In genomic region chr17:1298616-1299015, GRCh38 we compare ENCODE assay signal across 10 cellular contexts. TPM values are rescaled to one million over a fixed set of nuclear protein-coding genes. Genes with fewer than 3 reads are reported as not detected.
A peak's percentile ranks its signal among the peaks of the same experiment; 100 is the strongest.
DNase-seq lines count a peak whose midpoint lies in the region; ATAC-seq and TF ChIP-seq lines count a peak whose summit lies in the region.
"Had no signal": no experiment of that assay in that cellular context is flagged by ENCODE, and none has a peak within 500 bp of the region (broad histone marks: within the 10 kb centered on the region; RNA-seq: fewer than 3 reads in every experiment).

No MANE protein-coding gene starts in this region.

- intact Hi-C loops in left lung (cut with DNase I) (no loop called here), gastrocnemius medialis (cut with DNase I; ENCODE audit: low total_unique reads) (no loop called here)

- ATAC-seq in left lung, result peak; percentile 66
- peak; percentile 39 for ATAC-seq in stimulated activated effector memory CD8-positive, alpha-beta T cell treated with anti-CD3 and anti-CD28 coated beads, Interleukin-12 subunit alpha, Interleukin-12 subunit beta, amount 100 ng/mL, for 72 hours
- ATAC-seq in gastrocnemius medialis, result no peak
- ATAC-seq in HG02588 (IDR thresholded peaks at IDR 0.05; ENCODE audit: unreplicated experiment), result no peak

- no peak overlapping the region for H3K27ac ChIP-seq in left lung
- no peak overlapping the region for H3K27ac ChIP-seq in gastrocnemius medialis
- H3K27ac ChIP-seq: epithelial cell of prostate, testis had no signal

- peaks cover 9% of the 10 kb centered on the region for H3K36me3 Mint-ChIP-seq in stimulated activated effector memory CD8-positive, alpha-beta T cell treated with anti-CD3 and anti-CD28 coated beads, Interleukin-12 subunit alpha, Interleukin-12 subunit beta, amount 100 ng/mL, for 72 hours

- H3K4me1 ChIP-seq in left lung (peaks cover 0 to 6% of the 10 kb centered on the region in 2 donors), gastrocnemius medialis (no peaks in the 10 kb centered on the region)
- H3K4me1 ChIP-seq: testis had no signal

- H3K36me3 ChIP-seq in left lung (no peaks in the 10 kb centered on the region), gastrocnemius medialis (no peaks in the 10 kb centered on the region)

- no peak overlapping the region for H3K27ac Mint-ChIP-seq in stimulated activated effector memory CD8-positive, alpha-beta T cell treated with anti-CD3 and anti-CD28 coated beads, Interleukin-12 subunit alpha, Interleukin-12 subunit beta, amount 100 ng/mL, for 72 hours

- H3K4me3 ChIP-seq in left lung, result no peak overlapping the region
- no peak overlapping the region for H3K4me3 ChIP-seq in gastrocnemius medialis
- H3K4me3 ChIP-seq: testis had no signal

- DNase-seq in T follicular helper cell (ENCODE audit: low read depth) (peak; percentile 40), activated T-helper 1 cell treated with Interleukin-2 at 50 U/mL for 16 hours (ENCODE audit: low read depth) (peak; percentile 25), left lung (no peak), gastrocnemius medialis (no peak), NCI-H2196 (lab: John Stamatoyannopoulos, UW; ENCODE audit: unreplicated experiment) (no peak)
- no peak for DNase-seq in stimulated activated effector memory CD8-positive, alpha-beta T cell treated with anti-CD3 and anti-CD28 coated beads, Interleukin-12 subunit alpha, Interleukin-12 subunit beta, amount 100 ng/mL, for 72 hours (ENCODE audit: low spot score in 2 of 2)
- DNase-seq: NCI-H1694 treated with DMSO at 0.1 percent for 48 hours, testis had no signal

- TF ChIP-seq POLR2A in gastrocnemius medialis (IDR thresholded peaks at IDR 0.05), result no peak

- H3K9me3 ChIP-seq in left lung (no peaks in the 10 kb centered on the region), gastrocnemius medialis (no peaks in the 10 kb centered on the region)
- H3K9me3 ChIP-seq: testis had no signal

- in situ Hi-C loops in gastrocnemius medialis (cut with MboI; ENCODE audit: low sequenced_read_pairs in 4 of 4), result no loop called here

- peak overlapping the region; percentile 19 for H3K4me3 Mint-ChIP-seq in stimulated activated effector memory CD8-positive, alpha-beta T cell treated with anti-CD3 and anti-CD28 coated beads, Interleukin-12 subunit alpha, Interleukin-12 subunit beta, amount 100 ng/mL, for 72 hours

- H3K27me3 ChIP-seq in left lung (peaks cover 8 to 52% of the 10 kb centered on the region in 2 donors), gastrocnemius medialis (peaks cover 14 to 25% (median 22%) of the 10 kb centered on the region in 3 donors)
- H3K27me3 ChIP-seq: testis had no signal

- H3K4me1 Mint-ChIP-seq in stimulated activated effector memory CD8-positive, alpha-beta T cell treated with anti-CD3 and anti-CD28 coated beads, Interleukin-12 subunit alpha, Interleukin-12 subunit beta, amount 100 ng/mL, for 72 hours, result peaks cover 47% of the 10 kb centered on the region

- H3K9me3 Mint-ChIP-seq in stimulated activated effector memory CD8-positive, alpha-beta T cell treated with anti-CD3 and anti-CD28 coated beads, Interleukin-12 subunit alpha, Interleukin-12 subunit beta, amount 100 ng/mL, for 72 hours, result no peaks in the 10 kb centered on the region

- no peak for TF ChIP-seq CTCF in left lung (IDR thresholded peaks at IDR 0.05)
- no peak for TF ChIP-seq CTCF in gastrocnemius medialis (IDR thresholded peaks at IDR 0.05 in 4 of 5, conservative IDR thresholded peaks at IDR 0.05 in 1 of 5)

RNA-seq across cellular contexts. Expression of gene TRARG1, which starts 19.2 kb away (rescaled TPM):
- not detected for total RNA-seq in left lung
- 1 to 10 TPM in 1 of 4 donors, under 1 TPM in 3; 0.53 to 1.1 (median 0.89) TPM for total RNA-seq in gastrocnemius medialis

RNA-seq across cellular contexts. Expression of gene BHLHA9, which starts 28.4 kb away (rescaled TPM):
- total RNA-seq in left lung (not detected), gastrocnemius medialis (not detected)

Comparison
In these comparisons a context has a peak if more than half of its experiments do, and no peak if none do; other contexts are left out.
1. DNase-seq: peak in T follicular helper cell (single experiment) and activated T-helper 1 cell treated with Interleukin-2 at 50 U/mL for 16 hours (single experiment); none in left lung (0 of 2), stimulated activated effector memory CD8-positive, alpha-beta T cell treated with anti-CD3 and anti-CD28 coated beads, Interleukin-12 subunit alpha, Interleukin-12 subunit beta, amount 100 ng/mL, for 72 hours (0 of 2), gastrocnemius medialis (0 of 2) and NCI-H2196 (single experiment).
2. ATAC-seq: peak in left lung (single experiment) and stimulated activated effector memory CD8-positive, alpha-beta T cell treated with anti-CD3 and anti-CD28 coated beads, Interleukin-12 subunit alpha, Interleukin-12 subunit beta, amount 100 ng/mL, for 72 hours (single experiment); none in gastrocnemius medialis (0 of 2) and HG02588 (single experiment).